2 cellular contexts compared by ENCODE assay signal in genomic region chr20:33481431-33481941, GRCh38.
TF ChIP-seq lines count a peak whose summit lies in the region.

No MANE protein-coding gene starts in this region.

TF ChIP-seq in A549, 52 proteins besides CTCF, POLR2A, EP300 and RAD21 (continued from another document):
- TF ChIP-seq HDAC2 (IDR thresholded peaks at IDR 0.05) (no peak), HOXB13 (CRISPR knock-in tag; IDR thresholded peaks at IDR 0.05; ENCODE audit: low read depth) (no peak), ELK1 (IDR thresholded peaks at IDR 0.05; ENCODE audit: low read depth, low read length) (no peak)

TF ChIP-seq in HEK293, 187 proteins besides CTCF, POLR2A, EP300 and RAD21 (continued from another document):
- TF ChIP-seq ZSCAN23 (tag by site-specific recombination; IDR thresholded peaks at IDR 0.05) (no peak), ZNF629 (tag by site-specific recombination; IDR thresholded peaks at IDR 0.05) (no peak), ZBTB10 (tag by site-specific recombination; IDR thresholded peaks at IDR 0.05) (no peak), ZNF354C (tag by site-specific recombination; IDR thresholded peaks at IDR 0.05; ENCODE audit: borderline replicate concordance, low read depth) (no peak), ZNF544 (tag by site-specific recombination; IDR thresholded peaks at IDR 0.05) (no peak), ZNF426 (tag by site-specific recombination; IDR thresholded peaks at IDR 0.05) (peak; percentile 53), ZNF623 (tag by site-specific recombination; IDR thresholded peaks at IDR 0.05) (peak; percentile 37; the same call in 1 of the 2 replicates)
